ENCODE assay signal across 8 cellular contexts in genomic region chr1:185646202-185646683, GRCh38.
DNase-seq lines count a peak whose midpoint lies in the region; ATAC-seq and TF ChIP-seq lines count a peak whose summit lies in the region.

No MANE protein-coding gene starts in this region.

- H3K36me3 ChIP-seq in RWPE2 (ENCODE audit: low read depth), result no peaks in the 10 kb centered on the region

- peak; percentile 96 for DNase-seq in AG09309 (ENCODE audit: low read depth)
- DNase-seq in RWPE2 (ENCODE audit: low spot score), result peak; percentile 75
- peak; percentile 93 for DNase-seq in myocyte (ENCODE audit: low read depth)
- DNase-seq in stimulated activated naive CD4-positive, alpha-beta T cell treated with Interleukin-2 at 50 U/mL for 16 hours (lab: John Stamatoyannopoulos, UW), result no peak
- no peak for DNase-seq in activated gamma-delta T cell treated with Interleukin-2 at 50 U/mL for 16 hours

- peak overlapping the region; percentile 96 for H3K27ac ChIP-seq in RWPE2 (ENCODE audit: poor library complexity, severe bottlenecking)

- no peak for TF ChIP-seq CTCF in AG09309 (IDR thresholded peaks at IDR 0.05; ENCODE audit: control insufficient read depth, insufficient read depth, low read depth, low read length, missing control alignments)
- TF ChIP-seq CTCF in RWPE2 (IDR thresholded peaks at IDR 0.05; ENCODE audit: poor library complexity, severe bottlenecking), result no peak

- H3K4me1 ChIP-seq in RWPE2 (ENCODE audit: insufficient read depth, poor library complexity, severe bottlenecking), result peaks cover 32% of the 10 kb centered on the region

- no peaks in the 10 kb centered on the region for H3K9me3 ChIP-seq in RWPE2 (ENCODE audit: severe bottlenecking)

- H3K4me3 ChIP-seq in AG09309 (ENCODE audit: control insufficient read depth, low read depth, low read length) (no peak overlapping the region; the same call in 1 of the 2 replicates), RWPE2 (ENCODE audit: severe bottlenecking) (no peak overlapping the region)

- no peaks in the 10 kb centered on the region for H3K27me3 ChIP-seq in RWPE2 (ENCODE audit: insufficient read depth, poor library complexity, severe bottlenecking)

- peak; percentile 55 for ATAC-seq in HG02642 (IDR thresholded peaks at IDR 0.05; ENCODE audit: poor library complexity, unreplicated experiment)
- peak; percentile 89 for ATAC-seq in RWPE2 (ENCODE audit: low read depth)
- ATAC-seq in esophagus mucosa, result peak; percentile 86
- no peak for ATAC-seq in GM19467 (IDR thresholded peaks at IDR 0.05; ENCODE audit: unreplicated experiment)

Comparison
In these comparisons a context has a peak if more than half of its experiments do, and no peak if none do; other contexts are left out.
1. DNase-seq: peak in AG09309 (single experiment), RWPE2 (single experiment) and myocyte (single experiment); none in stimulated activated naive CD4-positive, alpha-beta T cell treated with Interleukin-2 at 50 U/mL for 16 hours (single experiment) and activated gamma-delta T cell treated with Interleukin-2 at 50 U/mL for 16 hours (single experiment).